ENCODE assay signal across 24 cellular contexts in genomic region chr11:63590024-63590788, GRCh38. TPM values are rescaled to one million over a fixed set of nuclear protein-coding genes. Genes with fewer than 3 reads are reported as not detected.
DNase-seq lines count a peak whose midpoint lies in the region; ATAC-seq, FAIRE-seq and TF ChIP-seq lines count a peak whose summit lies in the region.
"Had no signal": no experiment of that assay in that cellular context is flagged by ENCODE, and none has a peak within 500 bp of the region (broad histone marks: within the 10 kb centered on the region; RNA-seq: fewer than 3 reads in every experiment).

No MANE protein-coding gene starts in this region.

- no peak for TF ChIP-seq CTCF in right atrium auricular region (IDR thresholded peaks at IDR 0.05)
- no peak for TF ChIP-seq CTCF in sigmoid colon (IDR thresholded peaks at IDR 0.05)
- TF ChIP-seq CTCF in pancreas (IDR thresholded peaks at IDR 0.05): no peak
- no peak for TF ChIP-seq CTCF in BE2C (IDR thresholded peaks at IDR 0.05; ENCODE audit: low read depth, low read length)

- no peak overlapping the region for H3K27ac ChIP-seq in right atrium auricular region
- no peak overlapping the region for H3K27ac ChIP-seq in sigmoid colon
- no peak overlapping the region for H3K27ac ChIP-seq in pancreas

- H3K4me1 ChIP-seq in right atrium auricular region (peaks cover 0 to 8% of the 10 kb centered on the region in 2 donors), iPS-15b (ENCODE audit: control insufficient read depth, insufficient read depth, low read length) (no peaks in the 10 kb centered on the region), sigmoid colon (no peaks in the 10 kb centered on the region), pancreas (peaks cover 0 to 6% (median 0%) of the 10 kb centered on the region in 3 donors), BE2C (no peaks in the 10 kb centered on the region)
- H3K4me1 ChIP-seq: Caco-2 had no signal

- WGBS in sigmoid colon, 2 donors: 92 to 93% methylated on average over 18 of the region's 18 CpGs
- WGBS in pancreas, 2 donors: 91 to 92% methylated on average over 18 of the region's 18 CpGs

- peak; percentile 18 for ATAC-seq in Right ventricle myocardium inferior
- ATAC-seq in pancreas: no peak
- ATAC-seq: GM12878, GM23338 had no signal

- no peak for TF ChIP-seq POLR2A in sigmoid colon (IDR thresholded peaks at IDR 0.05)

- TF ChIP-seq EP300 in sigmoid colon (IDR thresholded peaks at IDR 0.05): no peak

- no peak for FAIRE-seq in pancreas (lab: Jason Lieb, UNC)
- FAIRE-seq: GM12878, RCC 7860 had no signal

- no peak for DNase-seq in Right ventricle myocardium inferior (ENCODE audit: missing footprints)
- no peak for DNase-seq in right atrium auricular region (ENCODE audit: low spot score)
- peak; percentile 35 for DNase-seq in sigmoid colon
- no peak for DNase-seq in pancreas
- no peak for DNase-seq in retina
- no peak for DNase-seq in BE2C
- no peak for DNase-seq in COLO829 (ENCODE audit: low spot score)
- DNase-seq: 8988T; Caco-2; CD4-positive, CD25-positive, alpha-beta regulatory T cell; DMS53; EL; NCI-H1417; NCI-H187; NCI-H2107; NCI-H510A; NCI-H774; Right ventricle myocardium superior had no signal

- H3K4me3 ChIP-seq in right atrium auricular region (no peak overlapping the region), iPS-15b (ENCODE audit: low read depth, low read length) (no peak overlapping the region), sigmoid colon (no peak overlapping the region), pancreas (no peak overlapping the region), BE2C (ENCODE audit: low read depth, low read length) (no peak overlapping the region)
- H3K4me3 ChIP-seq: GM12878, GM23338 had no signal

- H3K27me3 ChIP-seq in right atrium auricular region (no peaks in the 10 kb centered on the region), iPS-15b (ENCODE audit: control insufficient read depth, insufficient read depth, low read length) (no peaks in the 10 kb centered on the region), sigmoid colon (no peaks in the 10 kb centered on the region), pancreas (no peaks in the 10 kb centered on the region), BE2C (no peaks in the 10 kb centered on the region)

- intact Hi-C loops in Right ventricle myocardium inferior (cut with DNase I) (no loop called here), sigmoid colon (cut with DNase I) (no loop called here), pancreas (cut with DNase I) (no loop called here)

- peak overlapping the region; percentile 12 for H3K9ac ChIP-seq in iPS-15b (ENCODE audit: low read depth, low read length)

- H3K36me3 ChIP-seq in right atrium auricular region: peaks cover 78% of the 10 kb centered on the region
- H3K36me3 ChIP-seq in iPS-15b (ENCODE audit: control insufficient read depth, insufficient read depth, low read length): peaks cover 47% of the 10 kb centered on the region
- peaks cover 0 to 82% (median 7%) of the 10 kb centered on the region in 4 donors for H3K36me3 ChIP-seq in sigmoid colon
- peaks cover 0 to 3% (median 0%) of the 10 kb centered on the region in 3 donors for H3K36me3 ChIP-seq in pancreas
- no peaks in the 10 kb centered on the region for H3K36me3 ChIP-seq in BE2C

- no peaks in the 10 kb centered on the region for H3K9me3 ChIP-seq in right atrium auricular region
- H3K9me3 ChIP-seq in iPS-15b (ENCODE audit: control insufficient read depth, insufficient read depth, low read length): no peaks in the 10 kb centered on the region
- H3K9me3 ChIP-seq in sigmoid colon: no peaks in the 10 kb centered on the region
- H3K9me3 ChIP-seq in pancreas: no peaks in the 10 kb centered on the region
- H3K9me3 ChIP-seq in BE2C: no peaks in the 10 kb centered on the region
- H3K9me3 ChIP-seq: Caco-2 had no signal

RNA-seq across cellular contexts. Expression of gene PLAAT3, which starts 24.0 kb away (rescaled TPM):
- total RNA-seq in Right ventricle myocardium inferior (200 TPM), right atrium auricular region (100 to 1,000 TPM; 111 TPM), sigmoid colon (10 to 100 TPM; 34.9 to 59.9 (median 47.9) TPM), pancreas (10 to 100 TPM; 15.2 to 36.0 (median 19.1) TPM)
- polyA plus RNA-seq in sigmoid colon (10 to 100 TPM; 14.6 to 34.7 (median 21.0) TPM), pancreas (10 to 100 TPM; 26.7 to 30.6 TPM)
- polyA plus RNA-seq in BE2C (2012; ENCODE audit: insufficient read depth, insufficient read length, low read depth): 10.0 TPM

RNA-seq across cellular contexts. Expression of gene PLAAT2, which starts 27.0 kb away (rescaled TPM):
- total RNA-seq in Right ventricle myocardium inferior (0.92 TPM), right atrium auricular region (not detected), sigmoid colon (under 1 TPM in 1 of 4 donors, not detected in 3; 0.71 TPM), pancreas (not detected)
- polyA plus RNA-seq in sigmoid colon (100 to 1,000 TPM in 2 of 3 donors, 10 to 100 TPM in 1; 27.0 to 233 (median 112) TPM), pancreas (under 1 TPM in 1 of 2 donors, not detected in 1; 0.26 TPM)
- polyA plus RNA-seq in BE2C (2012; ENCODE audit: insufficient read depth, insufficient read length, low read depth): not detected
- total RNA-seq: CD4-positive, CD25-positive, alpha-beta regulatory T cell; OCI-LY7 had no signal
- polyA plus RNA-seq: AG04450 had no signal

RNA-seq across cellular contexts. Expression of gene PLAAT4, which starts 53.6 kb away (rescaled TPM):
- total RNA-seq in Right ventricle myocardium inferior (36.1 TPM), right atrium auricular region (10 to 100 TPM; 11.3 to 18.2 TPM), sigmoid colon (10 to 100 TPM; 36.7 to 49.9 (median 42.8) TPM), pancreas (10 to 100 TPM in 2 of 6 donors, 1 to 10 TPM in 4; 3.3 to 32.4 (median 5.7) TPM)
- polyA plus RNA-seq in sigmoid colon (100 to 1,000 TPM in 2 of 3 donors, 10 to 100 TPM in 1; 63.1 to 262 (median 114) TPM), pancreas (10 to 100 TPM; 13.5 to 16.2 TPM)
- polyA plus RNA-seq in BE2C (2012; ENCODE audit: insufficient read depth, insufficient read length, low read depth): not detected
